32 cellular contexts compared by ENCODE assay signal in genomic region chr19:31784631-31785237, GRCh38.
DNase-seq lines count a peak whose midpoint lies in the region; ATAC-seq and TF ChIP-seq lines count a peak whose summit lies in the region.
"Had no signal": no experiment of that assay in that cellular context is flagged by ENCODE, and none has a peak within 500 bp of the region (broad histone marks: within the 10 kb centered on the region; RNA-seq: fewer than 3 reads in every experiment).

No MANE protein-coding gene starts in this region.

- H3K36me3 ChIP-seq in GM23338 (ENCODE audit: insufficient read depth) (no peaks in the 10 kb centered on the region), WERI-Rb-1 (no peaks in the 10 kb centered on the region), ovary (no peaks in the 10 kb centered on the region)
- H3K36me3 ChIP-seq: tibial artery had no signal

- H3K79me2 ChIP-seq in GM23338 (replicated peaks; ENCODE audit: insufficient read depth) = no peaks in the 10 kb centered on the region

- H3K4me3 ChIP-seq in GM23338 (no peak overlapping the region), WERI-Rb-1 (ENCODE audit: low read depth, low read length) (no peak overlapping the region), ovary (no peak overlapping the region)
- H3K4me3 ChIP-seq: tibial artery had no signal

- no peaks in the 10 kb centered on the region for H4K20me1 ChIP-seq in GM23338 (replicated peaks; ENCODE audit: insufficient read depth)

- H3K9me3 Mint-ChIP-seq in GM23338 (no peaks in the 10 kb centered on the region), CD14-positive monocyte (peaks cover 0 to 10% (median 3%) of the 10 kb centered on the region in 7 donors)
- H3K9me3 Mint-ChIP-seq: activated CD4-positive, alpha-beta T cell treated with anti-CD3 and anti-CD28 coated beads, Interleukin-2, amount 10 ng/mL, durations not matched to agents 24 days and 14 days; effector memory CD8-positive, alpha-beta T cell had no signal

- no peak overlapping the region for H3K4me3 Mint-ChIP-seq in GM23338
- H3K4me3 Mint-ChIP-seq in CD14-positive monocyte = no peak overlapping the region
- H3K4me3 Mint-ChIP-seq: activated CD4-positive, alpha-beta T cell treated with anti-CD3 and anti-CD28 coated beads, Interleukin-2, amount 10 ng/mL, durations not matched to agents 24 days and 14 days; activated naive CD8-positive, alpha-beta T cell; effector memory CD8-positive, alpha-beta T cell; neural crest cell had no signal

- no peak for TF ChIP-seq POLR2A in ovary (IDR thresholded peaks at IDR 0.05)

- H3K4me2 ChIP-seq in GM23338 = no peak overlapping the region

- H3F3A ChIP-seq in GM23338 (replicated peaks; ENCODE audit: low read depth) = no peaks in the 10 kb centered on the region

- DNase-seq in GM23338 (ENCODE audit: low spot score) = no peak
- DNase-seq in WERI-Rb-1 = peak; percentile 10
- peak; percentile 27 for DNase-seq in kidney glomerular epithelial cell (lab: John Stamatoyannopoulos, UW)
- DNase-seq in ovary = peak; percentile 49 to 66 (median 53)
- no peak for DNase-seq in CD14-positive monocyte (ENCODE audit: low spot score)
- DNase-seq in activated CD4-positive, alpha-beta T cell treated with anti-CD3 and anti-CD28 coated beads for 4 hours = no peak
- DNase-seq: activated CD4-positive, alpha-beta T cell treated with anti-CD3 and anti-CD28 coated beads, Interleukin-2, amount 10 ng/mL, durations not matched to agents 24 days and 14 days; activated CD8-positive, alpha-beta memory T cell treated with anti-CD3 and anti-CD28 coated beads for 24 hours; activated T-cell treated with anti-CD3 and anti-CD28 coated beads for 4 hours; AML-193; caudate nucleus; cortex of kidney; DMS153; effector memory CD8-positive, alpha-beta T cell; erythroblast; mammary epithelial cell; NCI-H1092; NCI-H1694 treated with DMSO at 0.1 percent for 48 hours; NCI-H446; NCI-H774; posterior cingulate gyrus; right cardiac atrium; SHP77 treated with DMSO at 0.1 percent for 48 hours; stimulated activated CD4-positive, alpha-beta T cell treated with anti-CD3 and anti-CD28 coated beads, Interleukin-12 subunit alpha, Interleukin-12 subunit beta, amount 100 ng/mL, for 4 hours; stimulated activated CD4-positive, alpha-beta T cell treated with anti-CD3 and anti-CD28 coated beads, Interleukin-2, amount 100 ng/mL, for 48 hours; SW 1271; T-helper 9 cell; tibial artery had no signal

- H3K27me3 Mint-ChIP-seq in GM23338 (ENCODE audit: insufficient read depth, low read depth, poor library complexity) (peaks cover 4% of the 10 kb centered on the region), CD14-positive monocyte (ENCODE audit: low read depth in 3 of 3) (peaks cover 0 to 2% (median 0%) of the 10 kb centered on the region in 3 donors)
- H3K27me3 Mint-ChIP-seq: activated CD4-positive, alpha-beta T cell treated with anti-CD3 and anti-CD28 coated beads, Interleukin-2, amount 10 ng/mL, durations not matched to agents 24 days and 14 days had no signal

- H3K27ac ChIP-seq in GM23338 (ENCODE audit: low read depth) (no peak overlapping the region), WERI-Rb-1 (no peak overlapping the region), ovary (peak overlapping the region in 1 of 2 donors; percentile 62)
- H3K27ac ChIP-seq: tibial artery had no signal

- ATAC-seq in GM23338 (peak; percentile 35; the same call in 2 of the 3 replicates), GM19351 (IDR thresholded peaks at IDR 0.05; ENCODE audit: unreplicated experiment) (no peak), GM19023 (IDR thresholded peaks at IDR 0.05; ENCODE audit: unreplicated experiment) (no peak)
- ATAC-seq: effector memory CD8-positive, alpha-beta T cell; right cardiac atrium had no signal

- no peaks in the 10 kb centered on the region for H3K9me2 ChIP-seq in GM23338 (ENCODE audit: insufficient read depth)

- H3K4me1 Mint-ChIP-seq in GM23338 = no peaks in the 10 kb centered on the region
- H3K4me1 Mint-ChIP-seq in CD14-positive monocyte = no peaks in the 10 kb centered on the region
- H3K4me1 Mint-ChIP-seq: activated CD4-positive, alpha-beta T cell treated with anti-CD3 and anti-CD28 coated beads, Interleukin-2, amount 10 ng/mL, durations not matched to agents 24 days and 14 days had no signal

- peak overlapping the region; percentile 52 for H2AFZ ChIP-seq in GM23338

- H3K27me3 ChIP-seq in GM23338 (ENCODE audit: insufficient read depth) (no peaks in the 10 kb centered on the region), WERI-Rb-1 (ENCODE audit: insufficient read depth, low read depth, severe bottlenecking) (no peaks in the 10 kb centered on the region), ovary (no peaks in the 10 kb centered on the region)
- H3K27me3 ChIP-seq: tibial artery had no signal

- no peak overlapping the region for H3K27ac Mint-ChIP-seq in GM23338
- no peak overlapping the region for H3K27ac Mint-ChIP-seq in CD14-positive monocyte
- H3K27ac Mint-ChIP-seq: activated CD4-positive, alpha-beta T cell treated with anti-CD3 and anti-CD28 coated beads, Interleukin-2, amount 10 ng/mL, durations not matched to agents 24 days and 14 days; activated naive CD8-positive, alpha-beta T cell; effector memory CD8-positive, alpha-beta T cell had no signal

- H3K4me1 ChIP-seq in GM23338 (ENCODE audit: insufficient read depth) (no peaks in the 10 kb centered on the region), ovary (ENCODE audit: insufficient read depth) (peaks cover 5% of the 10 kb centered on the region)
- H3K4me1 ChIP-seq: tibial artery had no signal

- H3K36me3 Mint-ChIP-seq in GM23338 (ENCODE audit: low read depth) (no peaks in the 10 kb centered on the region), CD14-positive monocyte (no peaks in the 10 kb centered on the region)
- H3K36me3 Mint-ChIP-seq: activated naive CD8-positive, alpha-beta T cell had no signal

- no peak for TF ChIP-seq CTCF in GM23338 (conservative IDR thresholded peaks at IDR 0.05; ENCODE audit: low read depth in 2 of 2)
- no peak for TF ChIP-seq CTCF in WERI-Rb-1 (IDR thresholded peaks at IDR 0.05; ENCODE audit: low read depth, low read length)
- no peak for TF ChIP-seq CTCF in ovary (IDR thresholded peaks at IDR 0.05)
- no peak for TF ChIP-seq CTCF in CD14-positive monocyte (IDR thresholded peaks at IDR 0.05)

- intact Hi-C loops in ovary (cut with DNase I) = no loop called here
- intact Hi-C loops in CD14-positive monocyte (cut with micrococcal nuclease) = no loop called here

- no peaks in the 10 kb centered on the region for H3K9me3 ChIP-seq in WERI-Rb-1 (ENCODE audit: severe bottlenecking)
- no peaks in the 10 kb centered on the region for H3K9me3 ChIP-seq in ovary
- H3K9me3 ChIP-seq: tibial artery had no signal

- no peak for TF ChIP-seq EP300 in ovary (IDR thresholded peaks at IDR 0.05)

- 10 to 17% (median 11%) methylated on average over 4 of the region's 4 CpGs for WGBS in ovary, 3 donors

TF ChIP-seq in GM23338, 12 proteins besides CTCF, POLR2A, EP300 and RAD21 (continues in another document):
- TF ChIP-seq EZH2 (IDR thresholded peaks at IDR 0.05; ENCODE audit: low read depth, unreplicated experiment) = no peak
- TF ChIP-seq STAT1 (IDR thresholded peaks at IDR 0.05; ENCODE audit: unreplicated experiment) = no peak
- TF ChIP-seq JUNB (IDR thresholded peaks at IDR 0.05; ENCODE audit: unreplicated experiment) = no peak

Comparison
In these comparisons a context has a peak if more than half of its experiments do, and no peak if none do; other contexts are left out.
1. DNase-seq: peak in WERI-Rb-1 (single experiment), kidney glomerular epithelial cell (single experiment) and ovary (5 of 5); none in GM23338 (single experiment), CD14-positive monocyte (single experiment) and activated CD4-positive, alpha-beta T cell treated with anti-CD3 and anti-CD28 coated beads for 4 hours (0 of 2).